In genomic region chr1:53899206-53899628, GRCh38 we compare ENCODE assay signal across 1 cellular context.
A peak's percentile ranks its signal among the peaks of the same experiment; 100 is the strongest.
TF ChIP-seq lines count a peak whose summit lies in the region.

No MANE protein-coding gene starts in this region.

TF ChIP-seq in HepG2, 621 proteins besides CTCF, POLR2A, EP300 and RAD21 (continued from another document and continues in another):
- no peak for TF ChIP-seq KDM5A (IDR thresholded peaks at IDR 0.05; ENCODE audit: borderline replicate concordance, low read length)
- no peak for TF ChIP-seq ZNF180 (CRISPR knock-in tag; IDR thresholded peaks at IDR 0.05; ENCODE audit: borderline replicate concordance, low read depth)
- TF ChIP-seq ZBED4 (CRISPR knock-in tag; IDR thresholded peaks at IDR 0.05; ENCODE audit: borderline replicate concordance), result no peak
- no peak for TF ChIP-seq ARNT2 (CRISPR knock-in tag; IDR thresholded peaks at IDR 0.05; ENCODE audit: low read depth)
- TF ChIP-seq TP53 (CRISPR knock-in tag; conservative IDR thresholded peaks at IDR 0.05), result no peak
- no peak for TF ChIP-seq EEA1 (CRISPR knock-in tag; IDR thresholded peaks at IDR 0.05; ENCODE audit: borderline replicate concordance)
- TF ChIP-seq AKAP8 (CRISPR knock-in tag; IDR thresholded peaks at IDR 0.05), result no peak
- TF ChIP-seq CHD2 (IDR thresholded peaks at IDR 0.05; ENCODE audit: low read depth, low read length), result no peak
- no peak for TF ChIP-seq E2F2 (CRISPR knock-in tag; IDR thresholded peaks at IDR 0.05; ENCODE audit: borderline replicate concordance)
- TF ChIP-seq SIX4 (CRISPR knock-in tag; IDR thresholded peaks at IDR 0.05), result no peak
- no peak for TF ChIP-seq MED13 (CRISPR knock-in tag; IDR thresholded peaks at IDR 0.05)
- no peak for TF ChIP-seq ELK4 (CRISPR knock-in tag; IDR thresholded peaks at IDR 0.05; ENCODE audit: borderline replicate concordance)
- no peak for TF ChIP-seq HHEX (CRISPR knock-in tag; IDR thresholded peaks at IDR 0.05)
- no peak for TF ChIP-seq TBX3 (IDR thresholded peaks at IDR 0.05; ENCODE audit: borderline replicate concordance)
- peak; percentile 11; the same call in 1 of the 2 replicates for TF ChIP-seq ARID4A (CRISPR knock-in tag; IDR thresholded peaks at IDR 0.05; ENCODE audit: borderline replicate concordance)
- no peak for TF ChIP-seq ATF6 (CRISPR knock-in tag; conservative IDR thresholded peaks at IDR 0.05)
- no peak for TF ChIP-seq ZMYM4 (CRISPR knock-in tag; IDR thresholded peaks at IDR 0.05)
- TF ChIP-seq RORA (CRISPR knock-in tag; IDR thresholded peaks at IDR 0.05), result no peak
- no peak for TF ChIP-seq GPN1 (CRISPR knock-in tag; IDR thresholded peaks at IDR 0.05; ENCODE audit: borderline replicate concordance)
- TF ChIP-seq ELF4 (CRISPR knock-in tag; IDR thresholded peaks at IDR 0.05; ENCODE audit: borderline replicate concordance), result no peak
- TF ChIP-seq ZBTB46 (CRISPR knock-in tag; IDR thresholded peaks at IDR 0.05; ENCODE audit: borderline replicate concordance), result no peak
- peak; percentile 91 for TF ChIP-seq HNF4A (CRISPR knock-in tag; IDR thresholded peaks at IDR 0.05)
- TF ChIP-seq NFE2 (CRISPR knock-in tag; IDR thresholded peaks at IDR 0.05), result no peak
- no peak for TF ChIP-seq NFKB2 (CRISPR knock-in tag; IDR thresholded peaks at IDR 0.05; ENCODE audit: borderline replicate concordance)
- peak; percentile 72; the same call in 1 of the 2 replicates for TF ChIP-seq THRA (CRISPR knock-in tag; IDR thresholded peaks at IDR 0.05; ENCODE audit: borderline replicate concordance)
- no peak for TF ChIP-seq JUND (CRISPR knock-in tag; IDR thresholded peaks at IDR 0.05)
- TF ChIP-seq ZNF674 (CRISPR knock-in tag; IDR thresholded peaks at IDR 0.05; ENCODE audit: low read depth), result no peak
- TF ChIP-seq ZNF484 (CRISPR knock-in tag; IDR thresholded peaks at IDR 0.05; ENCODE audit: borderline replicate concordance, low read depth), result no peak
- TF ChIP-seq ETV5 (CRISPR knock-in tag; IDR thresholded peaks at IDR 0.05; ENCODE audit: borderline replicate concordance), result no peak
- TF ChIP-seq ZHX2 (IDR thresholded peaks at IDR 0.05; ENCODE audit: low read depth), result no peak
- TF ChIP-seq ZHX2 (CRISPR knock-in tag; IDR thresholded peaks at IDR 0.05; ENCODE audit: borderline replicate concordance), result no peak
- no peak for TF ChIP-seq SP4 (CRISPR knock-in tag; IDR thresholded peaks at IDR 0.05)
- TF ChIP-seq ZNF562 (CRISPR knock-in tag; IDR thresholded peaks at IDR 0.05; ENCODE audit: borderline replicate concordance), result no peak
- TF ChIP-seq KAT2B (IDR thresholded peaks at IDR 0.05; ENCODE audit: borderline replicate concordance, low read depth, low read length), result no peak
- TF ChIP-seq CBFB (CRISPR knock-in tag; IDR thresholded peaks at IDR 0.05), result no peak
- no peak for TF ChIP-seq ZFP37 (CRISPR knock-in tag; IDR thresholded peaks at IDR 0.05; ENCODE audit: borderline replicate concordance)
- no peak for TF ChIP-seq ZSCAN29 (CRISPR knock-in tag; conservative IDR thresholded peaks at IDR 0.05)
- no peak for TF ChIP-seq ZNF724P (CRISPR knock-in tag; IDR thresholded peaks at IDR 0.05; ENCODE audit: borderline replicate concordance)
- no peak for TF ChIP-seq KDM1A (CRISPR knock-in tag; IDR thresholded peaks at IDR 0.05)
- TF ChIP-seq ZNF124 (CRISPR knock-in tag; IDR thresholded peaks at IDR 0.05), result no peak
